Comparison of ENCODE assay signal across 24 cellular contexts in the genomic region with DNA sequence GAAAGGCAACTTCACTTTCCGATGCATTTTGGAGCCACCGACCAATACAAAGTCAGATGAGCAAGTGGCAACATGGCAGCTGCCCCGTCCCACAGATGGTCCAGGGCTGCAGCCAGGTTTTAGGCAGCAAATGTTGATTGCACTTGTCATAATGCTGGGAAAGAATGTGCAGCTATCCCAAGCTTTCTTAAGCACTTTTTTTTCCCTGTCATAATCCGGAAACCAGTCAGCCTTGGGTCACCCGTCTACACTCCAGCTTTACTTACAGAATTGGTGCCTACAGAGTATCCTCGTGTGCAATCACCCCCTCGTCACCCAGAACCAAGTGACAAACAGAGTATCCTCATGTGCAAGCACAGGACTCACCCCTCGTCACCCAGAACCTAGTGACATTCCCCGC.
"Had no signal": no experiment of that assay in that cellular context is flagged by ENCODE, and none has a peak within 500 bp of the region (broad histone marks: within the 10 kb centered on the region; RNA-seq: fewer than 3 reads in every experiment).

No MANE protein-coding gene starts in this region.

- H3K4me3 ChIP-seq: ascending aorta, body of pancreas, MG63, Peyer's patch, SJSA1 had no signal

- ATAC-seq: activated CD8-positive, alpha-beta memory T cell treated with anti-CD3 and anti-CD28 coated beads, Interleukin-2, amount 10 ng/mL, durations not matched to agents 7 days and 5 days; body of pancreas had no signal

- H3K27ac Mint-ChIP-seq: activated B cell treated with CpG ODN at 0.5 μM for 24 hours; activated CD4-positive, alpha-beta T cell treated with anti-CD3 and anti-CD28 coated beads, Interleukin-2, amount 10 ng/mL, durations not matched to agents 24 days and 14 days; activated CD8-positive, alpha-beta memory T cell treated with anti-CD3 and anti-CD28 coated beads, Interleukin-2, amount 10 ng/mL, durations not matched to agents 7 days and 5 days; activated naive CD4-positive, alpha-beta T cell treated with anti-CD3 and anti-CD28 coated beads, Interleukin-2, amount 50 U/mL, for 24 hours; activated T-cell treated with anti-CD3 and anti-CD28 coated beads, Interleukin-2, amount 50 U/mL, for 24 hours; activated T-helper 1 cell treated with anti-CD3 and anti-CD28 coated beads, Interleukin-12 subunit alpha, Interleukin-12 subunit beta, Interleukin-2, Interleukin-4 antibody, amounts not matched to agents 30 ng/mL and 10 ng/mL and 1 ng/mL, durations not matched to agents 14 hours and 24 hours and 36 hours had no signal

- H3K4me3 Mint-ChIP-seq: activated B cell treated with CpG ODN at 0.5 μM for 24 hours; activated CD4-positive, alpha-beta T cell treated with anti-CD3 and anti-CD28 coated beads, Interleukin-2, amount 10 ng/mL, durations not matched to agents 24 days and 14 days; activated CD8-positive, alpha-beta memory T cell treated with anti-CD3 and anti-CD28 coated beads, Interleukin-2, amount 10 ng/mL, durations not matched to agents 7 days and 5 days; activated naive CD4-positive, alpha-beta T cell treated with anti-CD3 and anti-CD28 coated beads, Interleukin-2, amount 50 U/mL, for 24 hours; activated T-cell treated with anti-CD3 and anti-CD28 coated beads, Interleukin-2, amount 50 U/mL, for 24 hours; activated T-helper 1 cell treated with anti-CD3 and anti-CD28 coated beads, Interleukin-12 subunit alpha, Interleukin-12 subunit beta, Interleukin-2, Interleukin-4 antibody, amounts not matched to agents 30 ng/mL and 10 ng/mL and 1 ng/mL, durations not matched to agents 14 hours and 24 hours and 36 hours had no signal

- H3K27ac ChIP-seq: ascending aorta, body of pancreas, KMS-11, Peyer's patch had no signal

- H3K36me3 Mint-ChIP-seq: activated CD8-positive, alpha-beta memory T cell treated with anti-CD3 and anti-CD28 coated beads, Interleukin-2, amount 10 ng/mL, durations not matched to agents 7 days and 5 days; activated naive CD4-positive, alpha-beta T cell treated with anti-CD3 and anti-CD28 coated beads, Interleukin-2, amount 50 U/mL, for 24 hours had no signal

- DNase-seq: activated B cell treated with CpG ODN at 0.5 μM for 24 hours; activated CD4-positive, alpha-beta T cell treated with anti-CD3 and anti-CD28 coated beads for 1 hour; activated CD4-positive, alpha-beta T cell treated with anti-CD3 and anti-CD28 coated beads, Interleukin-2, amount 10 ng/mL, durations not matched to agents 24 days and 14 days; activated CD4-positive, alpha-beta T cell treated with anti-CD3 and anti-CD28 coated beads, Interleukin-2, amount 50 U/mL, for 48 hours; activated CD8-positive, alpha-beta memory T cell treated with anti-CD3 and anti-CD28 coated beads, Interleukin-2, amount 10 ng/mL, durations not matched to agents 7 days and 5 days; activated effector memory CD4-positive, alpha-beta T cell treated with Interleukin-2 at 50 U/mL for 16 hours; activated naive CD4-positive, alpha-beta T cell; activated T-cell treated with anti-CD3 and anti-CD28 coated beads, Interleukin-2, amount 50 U/mL, for 24 hours; body of pancreas; MG63; NCI-H146; NCI-H187 treated with DMSO at 0.1 percent for 48 hours; NCI-H2081 treated with DMSO at 0.1 percent for 48 hours; NCI-H446; NCI-H524; Peyer's patch; Right ventricle myocardium superior; SW 1271 had no signal

- H3K9me3 ChIP-seq: ascending aorta, body of pancreas, MG63, Peyer's patch, SJSA1 had no signal

- H3K4me1 Mint-ChIP-seq: activated B cell treated with CpG ODN at 0.5 μM for 24 hours; activated naive CD4-positive, alpha-beta T cell treated with anti-CD3 and anti-CD28 coated beads, Interleukin-2, amount 50 U/mL, for 24 hours had no signal

- H3K27me3 ChIP-seq: ascending aorta, body of pancreas, MG63, Peyer's patch, SJSA1 had no signal

- H3K27me3 Mint-ChIP-seq: activated B cell treated with CpG ODN at 0.5 μM for 24 hours; activated CD4-positive, alpha-beta T cell treated with anti-CD3 and anti-CD28 coated beads, Interleukin-2, amount 10 ng/mL, durations not matched to agents 24 days and 14 days; activated CD8-positive, alpha-beta memory T cell treated with anti-CD3 and anti-CD28 coated beads, Interleukin-2, amount 10 ng/mL, durations not matched to agents 7 days and 5 days; activated naive CD4-positive, alpha-beta T cell treated with anti-CD3 and anti-CD28 coated beads, Interleukin-2, amount 50 U/mL, for 24 hours; activated T-cell treated with anti-CD3 and anti-CD28 coated beads, Interleukin-2, amount 50 U/mL, for 24 hours had no signal

- H3K4me1 ChIP-seq: ascending aorta, body of pancreas, Peyer's patch had no signal

- H3K9me3 Mint-ChIP-seq: activated T-cell treated with anti-CD3 and anti-CD28 coated beads, Interleukin-2, amount 50 U/mL, for 24 hours; activated T-helper 1 cell treated with anti-CD3 and anti-CD28 coated beads, Interleukin-12 subunit alpha, Interleukin-12 subunit beta, Interleukin-2, Interleukin-4 antibody, amounts not matched to agents 30 ng/mL and 10 ng/mL and 1 ng/mL, durations not matched to agents 14 hours and 24 hours and 36 hours had no signal

- H3K9ac ChIP-seq: KMS-11 had no signal

- FAIRE-seq: bronchial epithelial cell had no signal

- H3K36me3 ChIP-seq: ascending aorta, MG63, Peyer's patch, SJSA1 had no signal

- H3K4me2 ChIP-seq: KMS-11 had no signal
